ENCODE assay signal across 12 cellular contexts in genomic region chr3:109927161-109927560, GRCh38.
DNase-seq lines count a peak whose midpoint lies in the region; ATAC-seq and TF ChIP-seq lines count a peak whose summit lies in the region.
"Had no signal": no experiment of that assay in that cellular context is flagged by ENCODE, and none has a peak within 500 bp of the region (broad histone marks: within the 10 kb centered on the region; RNA-seq: fewer than 3 reads in every experiment).

No MANE protein-coding gene starts in this region.

- no peak overlapping the region for H3T11ph ChIP-seq in H9 (ENCODE audit: low read length)

- H3K9me3 Mint-ChIP-seq in GM23338 (no peaks in the 10 kb centered on the region), H9 (no peaks in the 10 kb centered on the region)
- H3K9me3 Mint-ChIP-seq: neural progenitor cell; stimulated activated naive CD8-positive, alpha-beta T cell treated with anti-CD3 and anti-CD28 coated beads, Interleukin-15, Interleukin-2, amounts not matched to agents 100 ng/mL and 50 ng/mL, for 24 hours had no signal

- TF ChIP-seq CTCF in GM23338 (conservative IDR thresholded peaks at IDR 0.05; ENCODE audit: low read depth in 2 of 2) (no peak), H9 (conservative IDR thresholded peaks at IDR 0.05) (no peak)

- no peak overlapping the region for H4K8ac ChIP-seq in H9 (replicated peaks; ENCODE audit: insufficient read length, low read depth, low read length)

- no peak overlapping the region for H3K23ac ChIP-seq in H9 (ENCODE audit: insufficient read length, low read depth, low read length)

- H3K27ac Mint-ChIP-seq in GM23338 (peak overlapping the region; percentile 48; the same call in 1 of the 2 replicates), H9 (no peak overlapping the region)
- H3K27ac Mint-ChIP-seq: neural progenitor cell; stimulated activated naive CD8-positive, alpha-beta T cell treated with anti-CD3 and anti-CD28 coated beads, Interleukin-15, Interleukin-2, amounts not matched to agents 100 ng/mL and 50 ng/mL, for 24 hours had no signal

- no peak overlapping the region for H2AK5ac ChIP-seq in H9 (ENCODE audit: insufficient read length, low read length)

- no peaks in the 10 kb centered on the region for H3K79me2 ChIP-seq in GM23338 (replicated peaks; ENCODE audit: insufficient read depth)
- no peaks in the 10 kb centered on the region for H3K79me2 ChIP-seq in H9 (ENCODE audit: insufficient read depth, low read length)

- no peak overlapping the region for H2BK15ac ChIP-seq in H9 (ENCODE audit: low read depth, low read length)

- H2AFZ ChIP-seq in GM23338 (no peak overlapping the region), H9 (ENCODE audit: low read length) (no peak overlapping the region)
- H2AFZ ChIP-seq: neural progenitor cell had no signal

- no peak overlapping the region for H2BK12ac ChIP-seq in H9 (ENCODE audit: insufficient read length, low read depth, low read length)

- peak; percentile 91 for DNase-seq in AG08395 (ENCODE audit: low spot score)
- DNase-seq in GM23338 (ENCODE audit: low spot score): no peak
- peak; percentile 38 for DNase-seq in SW480 (ENCODE audit: low spot score)
- peak; percentile 24 for DNase-seq in iPS-NIHi11 (ENCODE audit: low spot score)
- no peak for DNase-seq in SIG-M5 (lab: John Stamatoyannopoulos, UW)
- no peak for DNase-seq in Ammon's horn (ENCODE audit: low spot score)
- DNase-seq in H9: no peak
- DNase-seq: NCI-H2081 treated with DMSO at 0.1 percent for 48 hours had no signal

- H3K27me3 ChIP-seq in GM23338 (ENCODE audit: insufficient read depth) (no peaks in the 10 kb centered on the region), H9 (ENCODE audit: insufficient read depth, low read length) (no peaks in the 10 kb centered on the region)
- H3K27me3 ChIP-seq: neural progenitor cell had no signal

- no peaks in the 10 kb centered on the region for H3K9me3 ChIP-seq in H9 (ENCODE audit: control insufficient read depth, low read depth, low read length)

- H3K27ac ChIP-seq in GM23338 (ENCODE audit: low read depth): no peak overlapping the region
- H3K27ac ChIP-seq in H9 (ENCODE audit: insufficient read length, low read depth, low read length): no peak overlapping the region
- H3K27ac ChIP-seq: neural progenitor cell, VCaP had no signal

- H3K4me2 ChIP-seq in GM23338 (no peak overlapping the region), H9 (ENCODE audit: insufficient read depth, insufficient read length, low read length) (no peak overlapping the region)
- H3K4me2 ChIP-seq: neural progenitor cell had no signal

- H3K4ac ChIP-seq in H9 (ENCODE audit: low read depth, low read length): no peak overlapping the region

- H2BK20ac ChIP-seq in H9 (ENCODE audit: low read depth, low read length, poor library complexity, severe bottlenecking): no peak overlapping the region

- H3K9ac ChIP-seq in H9 (ENCODE audit: extremely low read depth, insufficient read length, low read length): no peak overlapping the region
- H3K9ac ChIP-seq: neural progenitor cell had no signal

- H2BK5ac ChIP-seq in H9 (ENCODE audit: insufficient read length, low read length): no peak overlapping the region

- H3K4me3 Mint-ChIP-seq in GM23338 (no peak overlapping the region), H9 (no peak overlapping the region)
- H3K4me3 Mint-ChIP-seq: neural progenitor cell; stimulated activated naive CD8-positive, alpha-beta T cell treated with anti-CD3 and anti-CD28 coated beads, Interleukin-15, Interleukin-2, amounts not matched to agents 100 ng/mL and 50 ng/mL, for 24 hours had no signal

- no peak overlapping the region for H4K5ac ChIP-seq in H9 (ENCODE audit: insufficient read length, low read depth, low read length)

- H3K4me1 ChIP-seq in GM23338 (ENCODE audit: insufficient read depth) (no peaks in the 10 kb centered on the region), H9 (ENCODE audit: insufficient read depth, low read length) (peaks cover 2% of the 10 kb centered on the region; the same call in 1 of the 2 replicates)
- H3K4me1 ChIP-seq: neural progenitor cell had no signal

- H3K27me3 Mint-ChIP-seq in GM23338 (ENCODE audit: insufficient read depth, low read depth, poor library complexity): peaks cover 2% of the 10 kb centered on the region
- H3K27me3 Mint-ChIP-seq in H9 (ENCODE audit: low read depth): no peaks in the 10 kb centered on the region
- H3K27me3 Mint-ChIP-seq: stimulated activated naive CD8-positive, alpha-beta T cell treated with anti-CD3 and anti-CD28 coated beads, Interleukin-15, Interleukin-2, amounts not matched to agents 100 ng/mL and 50 ng/mL, for 24 hours had no signal

- no peaks in the 10 kb centered on the region for H3K36me3 ChIP-seq in GM23338 (ENCODE audit: insufficient read depth)
- H3K36me3 ChIP-seq: neural progenitor cell had no signal

- H3K14ac ChIP-seq in H9 (ENCODE audit: insufficient read depth, low read length): no peak overlapping the region

- no peak overlapping the region for H3K18ac ChIP-seq in H9 (ENCODE audit: insufficient read length, low read depth, low read length)

- H3K79me1 ChIP-seq in H9 (ENCODE audit: insufficient read depth, low read depth, low read length, poor library complexity, severe bottlenecking): no peaks in the 10 kb centered on the region

- no peak overlapping the region for H3K4me3 ChIP-seq in GM23338
- H3K4me3 ChIP-seq: neural progenitor cell had no signal

- no peaks in the 10 kb centered on the region for H3K23me2 ChIP-seq in H9 (ENCODE audit: insufficient read length, low read depth, low read length, poor library complexity, severe bottlenecking)

- no peak overlapping the region for H2BK120ac ChIP-seq in H9 (ENCODE audit: low read depth, low read length, poor library complexity, severe bottlenecking)

- H4K91ac ChIP-seq in H9 (ENCODE audit: insufficient read length, low read depth, low read length): no peak overlapping the region

- no CpG with 5 or more reads among the region's 2 CpGs for WGBS in H9 (ENCODE audit: extremely low coverage, insufficient read length, low lambda C conversion rate)

- no peaks in the 10 kb centered on the region for H3K36me3 Mint-ChIP-seq in GM23338 (ENCODE audit: low read depth)
- peaks cover 0 to 3% (median 2%) of the 10 kb centered on the region in 3 experiments; a peak in 3 of 7 replicates for H3K36me3 Mint-ChIP-seq in H9 (ENCODE audit: insufficient read depth in 1 of 3, low read depth in 3 of 3)
- H3K36me3 Mint-ChIP-seq: neural progenitor cell had no signal

- H3K4me1 Mint-ChIP-seq in GM23338 (no peaks in the 10 kb centered on the region; the same call in 2 of the 3 replicates), H9 (peaks cover 5 to 12% of the 10 kb centered on the region in 2 experiments)

- no peaks in the 10 kb centered on the region for H3K9me2 ChIP-seq in GM23338 (ENCODE audit: insufficient read depth)

- H3F3A ChIP-seq in GM23338 (replicated peaks; ENCODE audit: low read depth): no peaks in the 10 kb centered on the region

- no peak overlapping the region for H3K56ac ChIP-seq in H9 (ENCODE audit: insufficient read length, low read depth, low read length)

- ATAC-seq in GM23338 (no peak), GM19452 (IDR thresholded peaks at IDR 0.05; ENCODE audit: unreplicated experiment) (no peak)

- H4K20me1 ChIP-seq in GM23338 (replicated peaks; ENCODE audit: insufficient read depth) (no peaks in the 10 kb centered on the region), H9 (ENCODE audit: control insufficient read depth, insufficient read depth, insufficient read length) (no peaks in the 10 kb centered on the region)

TF ChIP-seq in GM23338, 12 proteins besides CTCF, POLR2A, EP300 and RAD21:
- no peak for TF ChIP-seq EZH2phosphoT487 (IDR thresholded peaks at IDR 0.05; ENCODE audit: unreplicated experiment)
- TF ChIP-seq ZNF331 (CRISPR knock-in tag; IDR thresholded peaks at IDR 0.05; ENCODE audit: low read depth): no peak
- TF ChIP-seq ZNF114 (CRISPR knock-in tag; IDR thresholded peaks at IDR 0.05): no peak

Comparison
In these comparisons a context has a peak if more than half of its experiments do, and no peak if none do; other contexts are left out.
1. DNase-seq: peak in AG08395 (single experiment), SW480 (single experiment) and iPS-NIHi11 (single experiment); none in GM23338 (single experiment), SIG-M5 (single experiment), Ammon's horn (single experiment) and H9 (single experiment).